Comparison of ENCODE assay signal across 15 cellular contexts in the genomic region with DNA sequence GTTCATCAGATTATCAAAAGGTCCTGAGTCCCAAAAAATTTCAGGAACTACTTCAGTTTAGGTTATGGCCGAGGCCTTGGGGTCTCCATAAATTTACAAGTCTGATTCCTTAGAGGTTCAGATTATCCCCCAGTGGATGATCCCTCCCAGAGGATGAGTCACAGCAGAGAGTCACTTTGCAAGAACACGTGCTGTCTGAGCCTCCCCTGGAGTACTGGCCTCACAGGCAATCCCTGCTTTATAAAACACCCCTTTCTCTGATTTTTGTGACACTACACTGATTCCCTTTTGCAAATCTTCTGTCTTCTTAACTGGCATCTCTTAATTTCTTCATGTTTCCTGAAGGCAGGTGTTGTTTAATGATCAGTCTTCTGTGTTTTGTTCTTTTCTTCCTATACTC. TPM values are rescaled to one million over a fixed set of nuclear protein-coding genes. Genes with fewer than 3 reads are reported as not detected.
DNase-seq lines count a peak whose midpoint lies in the region; ATAC-seq, FAIRE-seq and TF ChIP-seq lines count a peak whose summit lies in the region.
"Had no signal": no experiment of that assay in that cellular context is flagged by ENCODE, and none has a peak within 500 bp of the region (broad histone marks: within the 10 kb centered on the region; RNA-seq: fewer than 3 reads in every experiment).

No MANE protein-coding gene starts in this region.

- H2BK15ac ChIP-seq in mesendoderm (replicated peaks; ENCODE audit: low read depth), result no peak overlapping the region

- no peak overlapping the region for H3K27ac Mint-ChIP-seq in activated naive CD8-positive, alpha-beta T cell treated with anti-CD3 and anti-CD28 coated beads, Interleukin-2, amount 50 U/mL, for 24 hours
- H3K27ac Mint-ChIP-seq: CD4-positive, CD25-positive, alpha-beta regulatory T cell had no signal

- H3K9me3 ChIP-seq in thyroid gland, result no peaks in the 10 kb centered on the region
- H3K9me3 ChIP-seq: psoas muscle had no signal

- no peaks in the 10 kb centered on the region for H3K36me3 Mint-ChIP-seq in activated naive CD8-positive, alpha-beta T cell treated with anti-CD3 and anti-CD28 coated beads, Interleukin-2, amount 50 U/mL, for 24 hours (ENCODE audit: low read depth)
- H3K36me3 Mint-ChIP-seq: CD4-positive, CD25-positive, alpha-beta regulatory T cell had no signal

- WGBS in mesendoderm (ENCODE audit: extremely low coverage, insufficient coverage, low lambda C conversion rate), result no CpG with 5 or more reads among the region's 2 CpGs
- WGBS in thyroid gland, 2 donors, result 88 to 97% methylated on average over 2 of the region's 2 CpGs

- peaks cover 9% of the 10 kb centered on the region for H3K4me1 Mint-ChIP-seq in activated naive CD8-positive, alpha-beta T cell treated with anti-CD3 and anti-CD28 coated beads, Interleukin-2, amount 50 U/mL, for 24 hours
- H3K4me1 Mint-ChIP-seq: CD4-positive, CD25-positive, alpha-beta regulatory T cell had no signal

- FAIRE-seq in RCC 7860 (lab: Jason Lieb, UNC) (no peak), bronchial epithelial cell (lab: Jason Lieb, UNC) (no peak)

- H3K4me2 ChIP-seq in mesendoderm (ENCODE audit: low read length), result no peak overlapping the region

- H4K5ac ChIP-seq in mesendoderm (ENCODE audit: low read length), result no peak overlapping the region

- H3K27ac ChIP-seq in mesendoderm (ENCODE audit: low read depth, low read length) (no peak overlapping the region), thyroid gland (no peak overlapping the region)
- H3K27ac ChIP-seq: psoas muscle had no signal

- DNase-seq in GM03348 (ENCODE audit: low spot score), result peak; percentile 54
- peak; percentile 9 for DNase-seq in RCC 7860 (ENCODE audit: low spot score)
- DNase-seq in bronchial epithelial cell (ENCODE audit: low read depth), result peak; percentile 67
- peak; percentile 60 for DNase-seq in mesendoderm
- DNase-seq in thyroid gland, result no peak
- no peak for DNase-seq in activated naive CD8-positive, alpha-beta T cell treated with anti-CD3 and anti-CD28 coated beads, Interleukin-2, amount 50 U/mL, for 24 hours
- DNase-seq: activated T-cell treated with anti-CD3 and anti-CD28 coated beads, Interleukin-2, amount 50 U/mL, for 72 hours; CD4-positive, CD25-positive, alpha-beta regulatory T cell; NCI-H1436; NCI-H526; psoas muscle; stimulated activated CD4-positive, alpha-beta T cell treated with anti-CD3 and anti-CD28 coated beads, Interleukin-4, amount 100 ng/mL, for 24 hours; stimulated activated naive CD8-positive, alpha-beta T cell treated with anti-CD3 and anti-CD28 coated beads, Interleukin-15, Interleukin-2, amounts not matched to agents 100 U/mL and 50 U/mL, for 24 hours had no signal

- no peak overlapping the region for H4K8ac ChIP-seq in mesendoderm (ENCODE audit: low read depth, low read length)

- no peaks in the 10 kb centered on the region for H3K79me2 ChIP-seq in mesendoderm (ENCODE audit: control insufficient read depth, insufficient read depth, low read length)

- no peak overlapping the region for H3K56ac ChIP-seq in mesendoderm (ENCODE audit: low read length)

- H3K79me1 ChIP-seq in mesendoderm (ENCODE audit: low read length), result no peaks in the 10 kb centered on the region

- H3K27me3 ChIP-seq in bronchial epithelial cell (ENCODE audit: control insufficient read depth, insufficient read depth, low read length) (no peaks in the 10 kb centered on the region), mesendoderm (ENCODE audit: insufficient read depth, low read length, poor library complexity) (no peaks in the 10 kb centered on the region), thyroid gland (no peaks in the 10 kb centered on the region)

- no peak overlapping the region for H3K4me3 Mint-ChIP-seq in activated naive CD8-positive, alpha-beta T cell treated with anti-CD3 and anti-CD28 coated beads, Interleukin-2, amount 50 U/mL, for 24 hours
- H3K4me3 Mint-ChIP-seq: activated T-cell treated with anti-CD3 and anti-CD28 coated beads, Interleukin-2, amount 50 U/mL, for 72 hours; CD4-positive, CD25-positive, alpha-beta regulatory T cell had no signal

- TF ChIP-seq CTCF in bronchial epithelial cell (IDR thresholded peaks at IDR 0.05; ENCODE audit: insufficient read depth, low read length, severe bottlenecking) (no peak), thyroid gland (IDR thresholded peaks at IDR 0.05) (no peak)

- ATAC-seq in HG02759 (IDR thresholded peaks at IDR 0.05; ENCODE audit: unreplicated experiment) (no peak), HG03442 (IDR thresholded peaks at IDR 0.05; ENCODE audit: unreplicated experiment) (no peak)
- no peak for ATAC-seq in activated naive CD8-positive, alpha-beta T cell treated with anti-CD3 and anti-CD28 coated beads, Interleukin-2, amount 50 U/mL, for 24 hours
- ATAC-seq: activated T-cell treated with anti-CD3 and anti-CD28 coated beads, Interleukin-2, amount 50 U/mL, for 72 hours; psoas muscle; stimulated activated naive CD8-positive, alpha-beta T cell treated with anti-CD3 and anti-CD28 coated beads, Interleukin-15, Interleukin-2, amounts not matched to agents 100 U/mL and 50 U/mL, for 24 hours had no signal

- intact Hi-C loops in thyroid gland (cut with DNase I), result no loop called here

- H3K18ac ChIP-seq in mesendoderm (ENCODE audit: low read length), result no peak overlapping the region

- H3K4ac ChIP-seq in mesendoderm (ENCODE audit: low read depth, low read length), result no peak overlapping the region

- no peak overlapping the region for H2BK5ac ChIP-seq in mesendoderm (ENCODE audit: low read length)

- H3K9ac ChIP-seq in mesendoderm (ENCODE audit: low read length), result no peak overlapping the region

- no peak overlapping the region for H3K4me3 ChIP-seq in bronchial epithelial cell (ENCODE audit: low read depth, low read length)
- H3K4me3 ChIP-seq in mesendoderm (ENCODE audit: low read length), result no peak overlapping the region
- no peak overlapping the region for H3K4me3 ChIP-seq in thyroid gland (replicated peaks in 1 of 3)
- H3K4me3 ChIP-seq: psoas muscle had no signal

- H3K9me3 Mint-ChIP-seq in activated naive CD8-positive, alpha-beta T cell treated with anti-CD3 and anti-CD28 coated beads, Interleukin-2, amount 50 U/mL, for 24 hours, result no peaks in the 10 kb centered on the region
- H3K9me3 Mint-ChIP-seq: activated T-cell treated with anti-CD3 and anti-CD28 coated beads, Interleukin-2, amount 50 U/mL, for 72 hours had no signal

- no peak overlapping the region for H2AK5ac ChIP-seq in mesendoderm (ENCODE audit: low read length)

- H3K4me1 ChIP-seq in mesendoderm (ENCODE audit: control insufficient read depth, low read depth, low read length) (no peaks in the 10 kb centered on the region), thyroid gland (no peaks in the 10 kb centered on the region)
- H3K4me1 ChIP-seq: psoas muscle had no signal

- no peak for TF ChIP-seq POLR2A in thyroid gland (IDR thresholded peaks at IDR 0.05)

- no peaks in the 10 kb centered on the region for H3K36me3 ChIP-seq in bronchial epithelial cell (ENCODE audit: control insufficient read depth, insufficient read depth, low read length)
- H3K36me3 ChIP-seq in mesendoderm (ENCODE audit: control insufficient read depth, insufficient read depth, low read length), result no peaks in the 10 kb centered on the region
- H3K36me3 ChIP-seq in thyroid gland, result no peaks in the 10 kb centered on the region

- no peak overlapping the region for H2BK120ac ChIP-seq in mesendoderm (ENCODE audit: low read depth, low read length)

- peaks cover 2% of the 10 kb centered on the region for H3K27me3 Mint-ChIP-seq in activated naive CD8-positive, alpha-beta T cell treated with anti-CD3 and anti-CD28 coated beads, Interleukin-2, amount 50 U/mL, for 24 hours

- H3K23ac ChIP-seq in mesendoderm (ENCODE audit: low read length), result no peak overlapping the region

RNA-seq across cellular contexts. Expression of gene CCDC34, which starts 45.3 kb away (rescaled TPM):
- total RNA-seq in bronchial epithelial cell (1.3 and 2.0 TPM in 2 replicates), thyroid gland (1 to 10 TPM; 2.1 to 4.6 (median 3.9) TPM)
- polyA plus RNA-seq in mesendoderm (2013, experiment 1 of 2), result 38.0 TPM
- 40.1 TPM for polyA plus RNA-seq in mesendoderm (2013, experiment 2 of 2)

Comparison
In these comparisons a context has a peak if more than half of its experiments do, and no peak if none do; other contexts are left out.
1. DNase-seq: peak in GM03348 (single experiment), RCC 7860 (single experiment), bronchial epithelial cell (single experiment) and mesendoderm (single experiment); none in thyroid gland (0 of 2) and activated naive CD8-positive, alpha-beta T cell treated with anti-CD3 and anti-CD28 coated beads, Interleukin-2, amount 50 U/mL, for 24 hours (single experiment).